Comparison of ENCODE assay signal across 30 cellular contexts in genomic region chr15:65969865-65970832, GRCh38.
"Had no signal": no experiment of that assay in that cellular context is flagged by ENCODE, and none has a peak within 500 bp of the region (broad histone marks: within the 10 kb centered on the region; RNA-seq: fewer than 3 reads in every experiment).

No MANE protein-coding gene starts in this region.

- DNase-seq: activated CD4-positive, alpha-beta T cell treated with anti-CD3 and anti-CD28 coated beads for 1 hour; activated CD4-positive, alpha-beta T cell treated with anti-CD3 and anti-CD28 coated beads, Interleukin-2, amount 10 ng/mL, durations not matched to agents 7 days and 5 days; activated CD8-positive, alpha-beta memory T cell treated with anti-CD3 and anti-CD28 coated beads, Interleukin-2, amount 10 ng/mL, durations not matched to agents 7 days and 5 days; activated CD8-positive, alpha-beta T cell treated with anti-CD3 and anti-CD28 coated beads for 36 hours; activated naive CD4-positive, alpha-beta T cell; activated naive CD8-positive, alpha-beta T cell treated with anti-CD3 and anti-CD28 coated beads for 36 hours; activated T-cell treated with anti-CD3 and anti-CD28 coated beads, Interleukin-2, amount 50 U/mL, for 72 hours; adrenal gland; aorta; central memory CD4-positive, alpha-beta T cell; colonic mucosa; effector CD8-positive, alpha-beta T cell; esophagus squamous epithelium; foreskin melanocyte; heart right ventricle; midbrain; naive thymus-derived CD4-positive, alpha-beta T cell; ovary; right lobe of liver; stimulated activated CD4-positive, alpha-beta T cell treated with anti-CD3 and anti-CD28 coated beads, Interleukin-12 subunit alpha, Interleukin-12 subunit beta, amount 100 ng/mL, for 4 hours; stimulated activated CD4-positive, alpha-beta T cell treated with anti-CD3 and anti-CD28 coated beads, Interleukin-4, amount 100 ng/mL, for 1 hour had no signal

- H3K9me3 ChIP-seq: adrenal gland, colonic mucosa, esophagus squamous epithelium, heart right ventricle, ovary, right lobe of liver, thoracic aorta, vagina had no signal

- H3K27me3 ChIP-seq: ovary, right lobe of liver, vagina had no signal

- H3K4me1 Mint-ChIP-seq: activated CD4-positive, alpha-beta T cell treated with anti-CD3 and anti-CD28 coated beads, Interleukin-2, amount 10 ng/mL, durations not matched to agents 7 days and 5 days; activated CD8-positive, alpha-beta memory T cell treated with anti-CD3 and anti-CD28 coated beads, Interleukin-2, amount 10 ng/mL, durations not matched to agents 7 days and 5 days; activated naive CD8-positive, alpha-beta T cell treated with anti-CD3 and anti-CD28 coated beads for 36 hours had no signal

- H3K9me3 Mint-ChIP-seq: activated CD4-positive, alpha-beta T cell treated with anti-CD3 and anti-CD28 coated beads, Interleukin-2, amount 10 ng/mL, durations not matched to agents 7 days and 5 days; activated CD8-positive, alpha-beta T cell treated with anti-CD3 and anti-CD28 coated beads for 36 hours; activated naive CD8-positive, alpha-beta T cell treated with anti-CD3 and anti-CD28 coated beads for 36 hours; activated T-cell treated with anti-CD3 and anti-CD28 coated beads, Interleukin-2, amount 50 U/mL, for 72 hours; stimulated activated naive CD8-positive, alpha-beta T cell treated with anti-CD3 and anti-CD28 coated beads, Interleukin-15, Interleukin-2, amounts not matched to agents 100 ng/mL and 50 ng/mL, for 24 hours; type B pancreatic cell; WTC11 had no signal

- H3K4me3 Mint-ChIP-seq: activated CD4-positive, alpha-beta T cell treated with anti-CD3 and anti-CD28 coated beads, Interleukin-2, amount 10 ng/mL, durations not matched to agents 7 days and 5 days; activated CD8-positive, alpha-beta memory T cell treated with anti-CD3 and anti-CD28 coated beads, Interleukin-2, amount 10 ng/mL, durations not matched to agents 7 days and 5 days; activated CD8-positive, alpha-beta T cell treated with anti-CD3 and anti-CD28 coated beads for 36 hours; activated naive CD8-positive, alpha-beta T cell treated with anti-CD3 and anti-CD28 coated beads for 36 hours; activated T-cell treated with anti-CD3 and anti-CD28 coated beads, Interleukin-2, amount 50 U/mL, for 72 hours; brain; naive thymus-derived CD4-positive, alpha-beta T cell; stimulated activated naive CD8-positive, alpha-beta T cell treated with anti-CD3 and anti-CD28 coated beads, Interleukin-15, Interleukin-2, amounts not matched to agents 100 ng/mL and 50 ng/mL, for 24 hours; type B pancreatic cell; WTC11 had no signal

- H3K4me3 ChIP-seq: adrenal gland, colonic mucosa, esophagus squamous epithelium, heart right ventricle, ovary, right lobe of liver, thoracic aorta, vagina had no signal

- H3K36me3 Mint-ChIP-seq: activated CD8-positive, alpha-beta memory T cell treated with anti-CD3 and anti-CD28 coated beads, Interleukin-2, amount 10 ng/mL, durations not matched to agents 7 days and 5 days; activated naive CD8-positive, alpha-beta T cell treated with anti-CD3 and anti-CD28 coated beads for 36 hours; brain; naive thymus-derived CD4-positive, alpha-beta T cell; type B pancreatic cell; WTC11 had no signal

- FAIRE-seq: endometrium had no signal

- H3K36me3 ChIP-seq: adrenal gland, colonic mucosa, esophagus squamous epithelium, heart right ventricle, ovary, right lobe of liver, thoracic aorta, vagina had no signal

- H3K4me1 ChIP-seq: adrenal gland, colonic mucosa, esophagus squamous epithelium, heart right ventricle, right lobe of liver, vagina had no signal

- H3K27ac ChIP-seq: adrenal gland, colonic mucosa, epithelial cell of prostate, esophagus squamous epithelium, heart right ventricle, ovary, right lobe of liver, thoracic aorta, vagina had no signal

- H3K27ac Mint-ChIP-seq: activated CD4-positive, alpha-beta T cell treated with anti-CD3 and anti-CD28 coated beads, Interleukin-2, amount 10 ng/mL, durations not matched to agents 7 days and 5 days; activated CD8-positive, alpha-beta memory T cell treated with anti-CD3 and anti-CD28 coated beads, Interleukin-2, amount 10 ng/mL, durations not matched to agents 7 days and 5 days; activated CD8-positive, alpha-beta T cell treated with anti-CD3 and anti-CD28 coated beads for 36 hours; activated naive CD8-positive, alpha-beta T cell treated with anti-CD3 and anti-CD28 coated beads for 36 hours; activated T-cell treated with anti-CD3 and anti-CD28 coated beads, Interleukin-2, amount 50 U/mL, for 72 hours; naive thymus-derived CD4-positive, alpha-beta T cell; progenitor cell of endocrine pancreas; stimulated activated naive CD8-positive, alpha-beta T cell treated with anti-CD3 and anti-CD28 coated beads, Interleukin-15, Interleukin-2, amounts not matched to agents 100 ng/mL and 50 ng/mL, for 24 hours; type B pancreatic cell; WTC11 had no signal

- ATAC-seq: activated CD8-positive, alpha-beta memory T cell treated with anti-CD3 and anti-CD28 coated beads, Interleukin-2, amount 10 ng/mL, durations not matched to agents 7 days and 5 days; activated CD8-positive, alpha-beta T cell treated with anti-CD3 and anti-CD28 coated beads for 36 hours; activated T-cell treated with anti-CD3 and anti-CD28 coated beads, Interleukin-2, amount 50 U/mL, for 72 hours; heart right ventricle; naive thymus-derived CD4-positive, alpha-beta T cell; right lobe of liver; WTC11 had no signal
